ENCODE assay signal across 24 cellular contexts in the genomic region with DNA sequence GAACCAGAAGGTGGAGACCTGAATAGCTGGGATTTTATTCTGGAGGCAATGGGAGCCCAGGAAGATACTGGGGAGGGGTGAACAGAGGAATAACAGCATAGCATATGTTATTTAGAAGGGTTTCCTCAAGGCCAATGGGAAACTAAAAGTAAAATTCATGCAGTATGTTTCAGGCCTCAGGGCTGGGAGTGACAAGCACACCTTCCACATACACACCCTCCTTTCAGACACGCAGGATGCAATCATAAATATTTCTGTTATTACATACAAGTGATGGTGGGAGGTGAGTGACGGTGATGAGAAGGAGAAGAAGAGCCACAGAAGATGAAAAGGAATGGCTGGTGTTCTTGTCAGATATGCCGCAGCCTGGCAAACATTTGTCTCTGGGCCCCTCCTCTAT.
DNase-seq lines count a peak whose midpoint lies in the region; ATAC-seq, FAIRE-seq and TF ChIP-seq lines count a peak whose summit lies in the region.
"Had no signal": no experiment of that assay in that cellular context is flagged by ENCODE, and none has a peak within 500 bp of the region (broad histone marks: within the 10 kb centered on the region; RNA-seq: fewer than 3 reads in every experiment).

No MANE protein-coding gene starts in this region.

- BruUV-seq in mammary epithelial cell (replicated peaks; lab: Mats Ljungman, UMichigan) = no TSS peak

- 41% methylated on average over 3 of the region's 3 CpGs for WGBS in mammary epithelial cell (ENCODE audit: low coverage, missing lambda C conversion rate)
- 94% methylated on average over 3 of the region's 3 CpGs for WGBS in prostate gland
- 90 to 95% (median 95%) methylated on average over 3 of the region's 3 CpGs for whole genome bisulfite sequencing in spleen, 5 donors

- H3K79me2 ChIP-seq in mammary epithelial cell (ENCODE audit: insufficient read depth, low read length) = no peaks in the 10 kb centered on the region
- no peaks in the 10 kb centered on the region for H3K79me2 ChIP-seq in keratinocyte (ENCODE audit: control insufficient read depth, insufficient read depth, low read length)

- H4K20me1 ChIP-seq in mammary epithelial cell (ENCODE audit: insufficient read depth, low read length) (no peaks in the 10 kb centered on the region), keratinocyte (ENCODE audit: control insufficient read depth, extremely low read depth, insufficient read depth, low read length) (no peaks in the 10 kb centered on the region)
- H4K20me1 ChIP-seq: BLaER1 treated with 17β-estradiol and CSF1 and Interleukin-3, amounts not matched to agents 10 nM and 100 nM had no signal

- H3K27ac ChIP-seq in RWPE1 (no peak overlapping the region), mammary epithelial cell (ENCODE audit: insufficient read depth, low read depth, low read length) (peak overlapping the region; percentile 48), epithelial cell of prostate (peak overlapping the region; percentile 69), keratinocyte (ENCODE audit: control insufficient read depth, insufficient read depth, low read length) (peak overlapping the region; percentile 99), prostate gland (no peak overlapping the region), spleen (no peak overlapping the region)
- H3K27ac ChIP-seq: BLaER1 treated with 17β-estradiol and CSF1 and Interleukin-3, amounts not matched to agents 10 nM and 100 nM had no signal

- H3K9me3 ChIP-seq in mammary epithelial cell (replicated peaks; ENCODE audit: insufficient read depth, low read length) (no peaks in the 10 kb centered on the region), keratinocyte (ENCODE audit: control insufficient read depth, low read depth, low read length) (no peaks in the 10 kb centered on the region), prostate gland (no peaks in the 10 kb centered on the region), spleen (no peaks in the 10 kb centered on the region)
- H3K9me3 ChIP-seq: A549; BE2C; BLaER1 treated with 17β-estradiol and CSF1 and Interleukin-3, amounts not matched to agents 10 nM and 100 nM had no signal

- no peak overlapping the region for H3K4me3 ChIP-seq in mammary epithelial cell (replicated peaks in 1 of 3; ENCODE audit: insufficient read depth in 1 of 3, low read depth in 2 of 3, low read length in 3 of 3)
- H3K4me3 ChIP-seq in keratinocyte (ENCODE audit: control insufficient read depth in 2 of 3, extremely low read depth in 1 of 3, insufficient read depth in 2 of 3, low read depth in 1 of 3, low read length in 3 of 3) = no peak overlapping the region
- H3K4me3 ChIP-seq in prostate gland = no peak overlapping the region
- no peak overlapping the region for H3K4me3 ChIP-seq in spleen
- H3K4me3 ChIP-seq: A549; BLaER1 treated with 17β-estradiol and CSF1 and Interleukin-3, amounts not matched to agents 10 nM and 100 nM; GM23338 had no signal

- H3K4me2 ChIP-seq in mammary epithelial cell (ENCODE audit: insufficient read depth, low read depth, low read length) = peak overlapping the region; percentile 22
- peak overlapping the region; percentile 50 for H3K4me2 ChIP-seq in keratinocyte (ENCODE audit: control insufficient read depth, extremely low read depth, insufficient read depth, low read depth, low read length)
- H3K4me2 ChIP-seq: A549; BLaER1 treated with 17β-estradiol and CSF1 and Interleukin-3, amounts not matched to agents 10 nM and 100 nM; GM23338 had no signal

- in situ Hi-C loops in mammary epithelial cell (cut with MboI; ENCODE audit: low sequenced_read_pairs in 2 of 2) = loop anchor here in 1 of 2 donors (25.0 kb wide), 1 partner anchor 187 kb away; no protein-coding TSS in a partner anchor

- dilution Hi-C loops in mammary epithelial cell (cut with HindIII; ENCODE audit: low sequenced_read_pairs) (no loop called here), keratinocyte (cut with MboI; ENCODE audit: extremely low pct_ligation_motif_present, low sequenced_read_pairs) (no loop called here)

- no peaks in the 10 kb centered on the region for H3K9me1 ChIP-seq in keratinocyte (ENCODE audit: control insufficient read depth, extremely low read depth, insufficient read depth, low read length)

- FAIRE-seq in keratinocyte (lab: Jason Lieb, UNC) = peak; percentile 86
- FAIRE-seq: A549, GM12891, GM18507 had no signal

- H3K27me3 ChIP-seq in mammary epithelial cell (ENCODE audit: insufficient read depth, low read length) = no peaks in the 10 kb centered on the region
- H3K27me3 ChIP-seq in keratinocyte (ENCODE audit: control insufficient read depth, extremely low read depth, insufficient read depth, low read length) = no peaks in the 10 kb centered on the region
- no peaks in the 10 kb centered on the region for H3K27me3 ChIP-seq in prostate gland (replicated peaks; ENCODE audit: insufficient read depth)
- no peaks in the 10 kb centered on the region for H3K27me3 ChIP-seq in spleen (replicated peaks in 1 of 7)
- H3K27me3 ChIP-seq: BE2C; BLaER1 treated with 17β-estradiol and CSF1 and Interleukin-3, amounts not matched to agents 10 nM and 100 nM had no signal

- peak; percentile 10 for DNase-seq in RWPE1 (ENCODE audit: low spot score)
- DNase-seq in mammary epithelial cell = peak; percentile 40
- DNase-seq in epithelial cell of prostate (ENCODE audit: low read depth, low spot score) = no peak
- no peak for DNase-seq in keratinocyte (ENCODE audit: low read depth, low spot score)
- DNase-seq in prostate gland (ENCODE audit: low spot score) = no peak
- DNase-seq in spleen = no peak
- DNase-seq in pons (ENCODE audit: low spot score) = no peak
- DNase-seq: 8988T; ACHN; AML-193; BE2C; CD4-positive, alpha-beta T cell; CD8-positive, alpha-beta memory T cell; DMS53; DMS79 treated with DMSO at 0.1 percent for 48 hours; GF-D8; H9 had no signal

- no peak overlapping the region for H3K9ac ChIP-seq in mammary epithelial cell (ENCODE audit: insufficient read depth, low read length)
- H3K9ac ChIP-seq in keratinocyte (ENCODE audit: control insufficient read depth, extremely low read depth, insufficient read depth, low read length) = no peak overlapping the region
- H3K9ac ChIP-seq: BLaER1 treated with 17β-estradiol and CSF1 and Interleukin-3, amounts not matched to agents 10 nM and 100 nM had no signal

- H2AFZ ChIP-seq in mammary epithelial cell (ENCODE audit: low read depth, low read length) (peak overlapping the region; percentile 66), keratinocyte (ENCODE audit: control insufficient read depth, low read length) (peak overlapping the region; percentile 68)
- H2AFZ ChIP-seq: GM23338 had no signal

- ATAC-seq in activated CD4-positive, CD25-positive, alpha-beta regulatory T cell treated with anti-CD3 and anti-CD28 coated beads, Interleukin-2, amount 50 U/mL, for 24 hours = no peak
- ATAC-seq: A549, GM23338, HCT116 had no signal

- CTCF ChIA-PET in RWPE1 (lab: Yijun Ruan, JAX) (no interaction called here), mammary epithelial cell (lab: Charles Lee; ENCODE audit: low non-redundant PET) (no interaction called here)

- TF ChIP-seq POLR2A in prostate gland (IDR thresholded peaks at IDR 0.05) = no peak
- no peak for TF ChIP-seq POLR2A in spleen (IDR thresholded peaks at IDR 0.05)

- POLR2A ChIA-PET in RWPE1 (lab: Yijun Ruan, JAX; ENCODE audit: low non-redundant PET) = no interaction called here

- H3K4me1 ChIP-seq in mammary epithelial cell (ENCODE audit: insufficient read depth, low read length) = peaks cover 26% of the 10 kb centered on the region
- peaks cover 36% of the 10 kb centered on the region for H3K4me1 ChIP-seq in keratinocyte (ENCODE audit: control insufficient read depth, extremely low read depth, insufficient read depth, low read length)
- H3K4me1 ChIP-seq in prostate gland (replicated peaks) = no peaks in the 10 kb centered on the region
- no peaks in the 10 kb centered on the region for H3K4me1 ChIP-seq in spleen
- H3K4me1 ChIP-seq: BE2C had no signal

- no peak for TF ChIP-seq CTCF in RWPE1 (conservative IDR thresholded peaks at IDR 0.05; ENCODE audit: low read depth)
- no peak for TF ChIP-seq CTCF in mammary epithelial cell (conservative IDR thresholded peaks at IDR 0.05 in 1 of 2, IDR thresholded peaks at IDR 0.05 in 1 of 2; ENCODE audit: extremely low read depth in 1 of 2, insufficient read depth in 1 of 2, low read depth in 1 of 2, low read length in 2 of 2)
- TF ChIP-seq CTCF in keratinocyte (optimal IDR thresholded peaks at IDR 0.05 in 1 of 3, IDR thresholded peaks at IDR 0.05 in 1 of 3, conservative IDR thresholded peaks at IDR 0.05 in 1 of 3; ENCODE audit: extremely low read depth in 1 of 3, insufficient read depth in 2 of 3, low read length in 3 of 3) = no peak
- TF ChIP-seq CTCF in prostate gland (IDR thresholded peaks at IDR 0.05) = no peak
- TF ChIP-seq CTCF in spleen (IDR thresholded peaks at IDR 0.05 in 8 of 11, conservative IDR thresholded peaks at IDR 0.05 in 3 of 11) = no peak

- intact Hi-C loops in mammary epithelial cell (cut with micrococcal nuclease) (no loop called here), prostate gland (cut with DNase I) (no loop called here), spleen (cut with DNase I; ENCODE audit: low total_unique reads) (no loop called here)

- H3K36me3 ChIP-seq in mammary epithelial cell (ENCODE audit: insufficient read depth, low read length) = no peaks in the 10 kb centered on the region
- no peaks in the 10 kb centered on the region for H3K36me3 ChIP-seq in keratinocyte (ENCODE audit: control insufficient read depth in 2 of 2, extremely low read depth in 1 of 2, insufficient read depth in 2 of 2, low read length in 2 of 2)
- H3K36me3 ChIP-seq in prostate gland = no peaks in the 10 kb centered on the region
- H3K36me3 ChIP-seq in spleen = no peaks in the 10 kb centered on the region
- H3K36me3 ChIP-seq: BE2C; BLaER1 treated with 17β-estradiol and CSF1 and Interleukin-3, amounts not matched to agents 10 nM and 100 nM had no signal

Comparison
In these comparisons a context has a peak if more than half of its experiments do, and no peak if none do; other contexts are left out.
1. DNase-seq: peak in RWPE1 (single experiment) and mammary epithelial cell (single experiment); none in epithelial cell of prostate (single experiment), keratinocyte (single experiment), prostate gland (single experiment), spleen (single experiment) and pons (single experiment).
2. H3K27ac ChIP-seq: peak in mammary epithelial cell (single experiment), epithelial cell of prostate (single experiment) and keratinocyte (single experiment); none in RWPE1 (single experiment), prostate gland (0 of 2) and spleen (0 of 8).